10 cellular contexts compared by ENCODE assay signal in the genomic region with DNA sequence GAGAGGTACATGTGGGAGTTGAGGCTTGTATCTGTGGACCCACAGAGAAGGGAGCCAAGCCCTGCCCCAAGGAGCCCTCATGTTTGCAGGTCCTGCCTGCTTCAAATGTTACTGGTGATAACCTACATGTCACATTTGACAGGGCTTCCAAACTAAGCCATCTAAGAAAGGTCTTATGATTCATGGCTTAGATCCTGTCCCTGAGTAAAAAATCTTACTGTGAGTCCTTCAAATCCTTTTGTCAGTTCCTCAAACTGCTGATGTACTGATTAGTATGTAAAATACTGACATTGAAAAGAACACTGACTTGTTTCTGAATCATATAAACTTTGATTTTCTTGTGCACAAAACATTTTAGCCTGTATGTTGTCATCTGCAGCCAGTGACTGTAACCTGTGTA. TPM values are rescaled to one million over a fixed set of nuclear protein-coding genes. Genes with fewer than 3 reads are reported as not detected.
DNase-seq lines count a peak whose midpoint lies in the region; ATAC-seq and TF ChIP-seq lines count a peak whose summit lies in the region.
"Had no signal": no experiment of that assay in that cellular context is flagged by ENCODE, and none has a peak within 500 bp of the region (broad histone marks: within the 10 kb centered on the region; RNA-seq: fewer than 3 reads in every experiment).

No MANE protein-coding gene starts in this region.

- no peak for TF ChIP-seq POLR2A in breast epithelium (IDR thresholded peaks at IDR 0.05)

- H3K4me1 Mint-ChIP-seq in CD4-positive, alpha-beta memory T cell, result peaks cover 10 to 21% (median 16%) of the 10 kb centered on the region in 4 donors
- peaks cover 20% of the 10 kb centered on the region for H3K4me1 Mint-ChIP-seq in nephron progenitor cell

- H3K27ac Mint-ChIP-seq in CD4-positive, alpha-beta memory T cell, result peak overlapping the region; percentile 87 to 98 (median 94)
- peak overlapping the region; percentile 98 for H3K27ac Mint-ChIP-seq in nephron progenitor cell
- H3K27ac Mint-ChIP-seq: memory B cell had no signal

- H3K9me3 ChIP-seq in CD4-positive, alpha-beta memory T cell (ENCODE audit: control insufficient read depth in 1 of 2, low read length in 2 of 2), result no peaks in the 10 kb centered on the region
- H3K9me3 ChIP-seq in MG63, result 0 out of 2 replicates have a peak, but pooled peaks cover 3% of the 10 kb centered on the region
- no peaks in the 10 kb centered on the region for H3K9me3 ChIP-seq in breast epithelium

- intact Hi-C loops in CD4-positive, alpha-beta memory T cell (cut with micrococcal nuclease), result loop anchor here (2.0 to 5.0 kb wide), 2 partner anchors 365 to 1660 kb away; a partner anchor contains a TSS
- intact Hi-C loops in breast epithelium (cut with DNase I; ENCODE audit: low total_unique reads), result no loop called here

- POLR2A ChIA-PET in CD4-positive, alpha-beta memory T cell (lab: Charles Lee; ENCODE audit: partially characterized antibody), result interaction anchor here (0.5 to 1.9 kb wide), 4 partner anchors 10 to 388 kb away, joined by 3 to 7 read pairs (median 4); a partner anchor contains a TSS
- POLR2A ChIA-PET in HEK293T (lab: Yijun Ruan, JAX), result interaction anchor here (1.3 to 2.7 kb wide), 3 partner anchors 15 to 344 kb away, joined by 4 to 19 read pairs (median 7); a partner anchor contains a TSS

- no peaks in the 10 kb centered on the region for H3K27me3 Mint-ChIP-seq in CD4-positive, alpha-beta memory T cell
- no peaks in the 10 kb centered on the region for H3K27me3 Mint-ChIP-seq in nephron progenitor cell (ENCODE audit: low read depth, poor library complexity)
- H3K27me3 Mint-ChIP-seq: memory B cell had no signal

- peak overlapping the region; percentile 84 for H3K27ac ChIP-seq in CD4-positive, alpha-beta memory T cell (ENCODE audit: low read depth, low read length)
- peak overlapping the region; percentile 89 to 93 for H3K27ac ChIP-seq in breast epithelium

- ATAC-seq in GM18868 (IDR thresholded peaks at IDR 0.05; ENCODE audit: unreplicated experiment), result no peak

- DNase-seq in CD4-positive, alpha-beta memory T cell, result no peak
- DNase-seq in MG63 (no peak), breast epithelium (ENCODE audit: low spot score in 2 of 2) (no peak), nephron progenitor cell (no peak), HEK293T (ENCODE audit: extremely low spot score) (no peak), iPS-NIHi11 (ENCODE audit: low spot score) (no peak), NCI-H748 treated with DMSO at 0.1 percent for 48 hours (lab: John Stamatoyannopoulos, UW) (no peak)
- DNase-seq: KBM-7 had no signal

- H3K4me3 ChIP-seq in CD4-positive, alpha-beta memory T cell (ENCODE audit: low read length in 2 of 2), result peak overlapping the region; percentile 89 to 96
- H3K4me3 ChIP-seq in MG63 (peak overlapping the region; percentile 97), breast epithelium (peak overlapping the region; percentile 75 to 82 (median 80))

- H3K36me3 Mint-ChIP-seq in CD4-positive, alpha-beta memory T cell, result peaks cover 0 to 2% of the 10 kb centered on the region in 2 donors
- peaks cover 5% of the 10 kb centered on the region for H3K36me3 Mint-ChIP-seq in nephron progenitor cell (ENCODE audit: low read depth)
- H3K36me3 Mint-ChIP-seq: memory B cell had no signal

- TF ChIP-seq CTCF in breast epithelium (IDR thresholded peaks at IDR 0.05) (no peak), nephron progenitor cell (IDR thresholded peaks at IDR 0.05) (no peak)

- peaks cover 41% of the 10 kb centered on the region for H3K4me1 ChIP-seq in CD4-positive, alpha-beta memory T cell (ENCODE audit: insufficient read depth, low read length)
- peaks cover 0 to 2% of the 10 kb centered on the region in 2 donors for H3K4me1 ChIP-seq in breast epithelium

- no peaks in the 10 kb centered on the region for H3K27me3 ChIP-seq in CD4-positive, alpha-beta memory T cell (ENCODE audit: insufficient read depth, low read length)
- H3K27me3 ChIP-seq in MG63 (no peaks in the 10 kb centered on the region), breast epithelium (no peaks in the 10 kb centered on the region)

- H3K4me3 Mint-ChIP-seq in CD4-positive, alpha-beta memory T cell, result peak overlapping the region in 5 of 8 donors; percentile 66 to 94 (median 91)
- peak overlapping the region; percentile 93 for H3K4me3 Mint-ChIP-seq in nephron progenitor cell
- H3K4me3 Mint-ChIP-seq: memory B cell had no signal

- H3K9me3 Mint-ChIP-seq in CD4-positive, alpha-beta memory T cell, result no peaks in the 10 kb centered on the region
- H3K9me3 Mint-ChIP-seq in nephron progenitor cell, result peaks cover 12% of the 10 kb centered on the region
- H3K9me3 Mint-ChIP-seq: memory B cell had no signal

- CTCF ChIA-PET in CD4-positive, alpha-beta memory T cell (lab: Charles Lee; ENCODE audit: partially characterized antibody), result interaction anchor here (0.5 to 1.6 kb wide), 2 partner anchors 8 to 1696 kb away, joined by 3 to 5 read pairs; no protein-coding TSS in a partner anchor
- CTCF ChIA-PET in HEK293T (lab: Yijun Ruan, JAX), result interaction anchor here (2.2 kb wide), 1 partner anchor 44 kb away, joined by 6 read pairs; no protein-coding TSS in a partner anchor

- H3K36me3 ChIP-seq in CD4-positive, alpha-beta memory T cell (ENCODE audit: insufficient read depth, low read length), result no peaks in the 10 kb centered on the region
- no peaks in the 10 kb centered on the region for H3K36me3 ChIP-seq in MG63
- H3K36me3 ChIP-seq in breast epithelium, result no peaks in the 10 kb centered on the region

TF ChIP-seq in HEK293T, 16 proteins besides CTCF, POLR2A, EP300 and RAD21:
- TF ChIP-seq NFRKB (IDR thresholded peaks at IDR 0.05) (no peak), FOXA1 (IDR thresholded peaks at IDR 0.05) (no peak), ELF4 (IDR thresholded peaks at IDR 0.05) (no peak), SP1 (IDR thresholded peaks at IDR 0.05) (no peak), ZNF384 (IDR thresholded peaks at IDR 0.05) (no peak), LEF1 (IDR thresholded peaks at IDR 0.05; ENCODE audit: borderline replicate concordance) (no peak), TARDBP (IDR thresholded peaks at IDR 0.05) (no peak), ARNT (IDR thresholded peaks at IDR 0.05) (no peak), CTBP1 (IDR thresholded peaks at IDR 0.05; ENCODE audit: borderline replicate concordance) (no peak), BHLHE40 (IDR thresholded peaks at IDR 0.05; ENCODE audit: borderline replicate concordance) (no peak), SUZ12 (IDR thresholded peaks at IDR 0.05) (no peak), HDGF (IDR thresholded peaks at IDR 0.05; ENCODE audit: borderline replicate concordance) (no peak), L3MBTL2 (conservative IDR thresholded peaks at IDR 0.05) (no peak), FOXK2 (IDR thresholded peaks at IDR 0.05) (no peak), FOXM1 (IDR thresholded peaks at IDR 0.05; ENCODE audit: borderline replicate concordance) (no peak)
- TF ChIP-seq, protein P1, sequence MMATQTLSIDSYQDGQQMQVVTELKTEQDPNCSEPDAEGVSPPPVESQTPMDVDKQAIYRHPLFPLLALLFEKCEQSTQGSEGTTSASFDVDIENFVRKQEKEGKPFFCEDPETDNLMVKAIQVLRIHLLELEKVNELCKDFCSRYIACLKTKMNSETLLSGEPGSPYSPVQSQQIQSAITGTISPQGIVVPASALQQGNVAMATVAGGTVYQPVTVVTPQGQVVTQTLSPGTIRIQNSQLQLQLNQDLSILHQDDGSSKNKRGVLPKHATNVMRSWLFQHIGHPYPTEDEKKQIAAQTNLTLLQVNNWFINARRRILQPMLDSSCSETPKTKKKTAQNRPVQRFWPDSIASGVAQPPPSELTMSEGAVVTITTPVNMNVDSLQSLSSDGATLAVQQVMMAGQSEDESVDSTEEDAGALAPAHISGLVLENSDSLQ (IDR thresholded peaks at IDR 0.05), result no peak

RNA-seq across cellular contexts. Expression of a gene that starts 1.0 kb away (rescaled TPM):
- total RNA-seq in CD4-positive, alpha-beta memory T cell, result 1 to 10 TPM; 7.6 to 8.3 TPM
- 1 to 10 TPM; 9.1 to 9.5 TPM for polyA plus RNA-seq in CD4-positive, alpha-beta memory T cell
- total RNA-seq in MG63 (2014; rRNA removed; shearing (Covaris generic); ENCODE audit: low replicate concordance), result 16.8 and 19.4 TPM in 2 replicates
- 10 to 100 TPM; 16.7 to 20.3 (median 17.7) TPM for total RNA-seq in breast epithelium
